In the genomic region with DNA sequence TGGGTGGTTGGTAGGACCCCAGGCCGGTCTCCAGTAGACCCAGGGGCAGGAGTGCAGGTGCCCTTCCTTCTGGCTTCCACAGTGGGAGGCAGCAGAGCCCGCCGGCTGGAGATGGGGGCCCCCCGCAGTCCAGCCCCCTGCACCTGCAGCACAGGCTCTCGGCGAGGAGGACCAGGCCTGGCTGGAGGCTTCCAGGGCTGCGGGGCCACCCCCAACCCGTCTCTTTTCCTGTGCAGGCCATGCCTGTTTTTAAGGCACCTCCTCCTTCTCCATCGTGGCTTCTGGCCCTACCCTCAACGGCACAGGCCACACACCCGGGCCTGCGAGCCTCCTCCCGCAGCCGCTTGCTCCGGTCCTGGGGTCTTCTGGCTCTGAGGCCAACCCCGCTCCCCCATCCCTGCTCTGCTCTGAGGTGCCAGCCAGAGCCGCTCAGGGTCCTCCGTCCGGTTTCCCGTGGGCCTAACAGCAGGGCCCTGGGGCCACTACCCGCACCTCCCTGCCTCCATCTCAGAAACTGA, we compare ENCODE assay signal across 1 cellular context.
TF ChIP-seq lines count a peak whose summit lies in the region.

No MANE protein-coding gene starts in this region.

TF ChIP-seq in GM23338, 12 proteins besides CTCF, POLR2A, EP300 and RAD21 (continued from another document):
- TF ChIP-seq, protein P1, sequence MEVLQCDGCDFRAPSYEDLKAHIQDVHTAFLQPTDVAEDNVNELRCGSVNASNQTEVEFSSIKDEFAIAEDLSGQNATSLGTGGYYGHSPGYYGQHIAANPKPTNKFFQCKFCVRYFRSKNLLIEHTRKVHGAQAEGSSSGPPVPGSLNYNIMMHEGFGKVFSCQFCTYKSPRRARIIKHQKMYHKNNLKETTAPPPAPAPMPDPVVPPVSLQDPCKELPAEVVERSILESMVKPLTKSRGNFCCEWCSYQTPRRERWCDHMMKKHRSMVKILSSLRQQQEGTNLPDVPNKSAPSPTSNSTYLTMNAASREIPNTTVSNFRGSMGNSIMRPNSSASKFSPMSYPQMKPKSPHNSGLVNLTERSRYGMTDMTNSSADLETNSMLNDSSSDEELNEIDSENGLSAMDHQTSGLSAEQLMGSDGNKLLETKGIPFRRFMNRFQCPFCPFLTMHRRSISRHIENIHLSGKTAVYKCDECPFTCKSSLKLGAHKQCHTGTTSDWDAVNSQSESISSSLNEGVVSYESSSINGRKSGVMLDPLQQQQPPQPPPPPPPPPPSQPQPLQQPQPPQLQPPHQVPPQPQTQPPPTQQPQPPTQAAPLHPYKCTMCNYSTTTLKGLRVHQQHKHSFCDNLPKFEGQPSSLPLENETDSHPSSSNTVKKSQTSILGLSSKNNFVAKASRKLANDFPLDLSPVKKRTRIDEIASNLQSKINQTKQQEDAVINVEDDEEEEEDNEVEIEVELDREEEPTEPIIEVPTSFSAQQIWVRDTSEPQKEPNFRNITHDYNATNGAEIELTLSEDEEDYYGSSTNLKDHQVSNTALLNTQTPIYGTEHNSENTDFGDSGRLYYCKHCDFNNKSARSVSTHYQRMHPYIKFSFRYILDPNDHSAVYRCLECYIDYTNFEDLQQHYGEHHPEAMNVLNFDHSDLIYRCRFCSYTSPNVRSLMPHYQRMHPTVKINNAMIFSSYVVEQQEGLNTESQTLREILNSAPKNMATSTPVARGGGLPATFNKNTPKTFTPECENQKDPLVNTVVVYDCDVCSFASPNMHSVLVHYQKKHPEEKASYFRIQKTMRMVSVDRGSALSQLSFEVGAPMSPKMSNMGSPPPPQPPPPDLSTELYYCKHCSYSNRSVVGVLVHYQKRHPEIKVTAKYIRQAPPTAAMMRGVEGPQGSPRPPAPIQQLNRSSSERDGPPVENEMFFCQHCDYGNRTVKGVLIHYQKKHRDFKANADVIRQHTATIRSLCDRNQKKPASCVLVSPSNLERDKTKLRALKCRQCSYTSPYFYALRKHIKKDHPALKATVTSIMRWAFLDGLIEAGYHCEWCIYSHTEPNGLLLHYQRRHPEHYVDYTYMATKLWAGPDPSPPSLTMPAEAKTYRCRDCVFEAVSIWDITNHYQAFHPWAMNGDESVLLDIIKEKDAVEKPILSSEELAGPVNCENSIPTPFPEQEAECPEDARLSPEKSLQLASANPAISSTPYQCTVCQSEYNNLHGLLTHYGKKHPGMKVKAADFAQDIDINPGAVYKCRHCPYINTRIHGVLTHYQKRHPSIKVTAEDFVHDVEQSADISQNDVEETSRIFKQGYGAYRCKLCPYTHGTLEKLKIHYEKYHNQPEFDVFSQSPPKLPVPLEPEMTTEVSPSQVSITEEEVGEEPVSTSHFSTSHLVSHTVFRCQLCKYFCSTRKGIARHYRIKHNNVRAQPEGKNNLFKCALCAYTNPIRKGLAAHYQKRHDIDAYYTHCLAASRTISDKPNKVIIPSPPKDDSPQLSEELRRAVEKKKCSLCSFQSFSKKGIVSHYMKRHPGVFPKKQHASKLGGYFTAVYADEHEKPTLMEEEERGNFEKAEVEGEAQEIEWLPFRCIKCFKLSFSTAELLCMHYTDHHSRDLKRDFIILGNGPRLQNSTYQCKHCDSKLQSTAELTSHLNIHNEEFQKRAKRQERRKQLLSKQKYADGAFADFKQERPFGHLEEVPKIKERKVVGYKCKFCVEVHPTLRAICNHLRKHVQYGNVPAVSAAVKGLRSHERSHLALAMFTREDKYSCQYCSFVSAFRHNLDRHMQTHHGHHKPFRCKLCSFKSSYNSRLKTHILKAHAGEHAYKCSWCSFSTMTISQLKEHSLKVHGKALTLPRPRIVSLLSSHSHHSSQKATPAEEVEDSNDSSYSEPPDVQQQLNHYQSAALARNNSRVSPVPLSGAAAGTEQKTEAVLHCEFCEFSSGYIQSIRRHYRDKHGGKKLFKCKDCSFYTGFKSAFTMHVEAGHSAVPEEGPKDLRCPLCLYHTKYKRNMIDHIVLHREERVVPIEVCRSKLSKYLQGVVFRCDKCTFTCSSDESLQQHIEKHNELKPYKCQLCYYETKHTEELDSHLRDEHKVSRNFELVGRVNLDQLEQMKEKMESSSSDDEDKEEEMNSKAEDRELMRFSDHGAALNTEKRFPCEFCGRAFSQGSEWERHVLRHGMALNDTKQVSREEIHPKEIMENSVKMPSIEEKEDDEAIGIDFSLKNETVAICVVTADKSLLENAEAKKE (CRISPR knock-in tag; IDR thresholded peaks at IDR 0.05), result no peak
